2 cellular contexts compared by ENCODE assay signal in the genomic region with DNA sequence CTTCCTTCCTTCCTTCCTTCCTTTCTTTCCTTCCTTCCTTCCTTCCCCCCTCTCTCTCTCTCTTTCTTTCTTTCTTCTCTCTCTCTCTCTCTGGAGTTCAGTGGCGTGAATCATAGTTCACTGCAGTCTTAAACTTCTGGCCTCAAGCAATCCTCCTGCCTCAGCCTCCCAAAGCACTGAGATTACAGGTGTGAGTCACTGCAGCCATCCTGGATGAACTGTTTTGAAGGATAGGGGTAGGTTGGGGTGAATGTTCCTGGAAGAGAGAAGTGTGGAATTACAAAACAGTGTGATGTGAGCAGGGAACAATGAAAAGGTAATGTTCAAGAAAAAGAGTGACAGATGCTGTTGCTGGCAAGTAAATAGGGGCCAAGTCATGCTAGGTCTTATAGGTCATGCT.
TF ChIP-seq lines count a peak whose summit lies in the region.

No MANE protein-coding gene starts in this region.

TF ChIP-seq in HEK293, 187 proteins besides CTCF, POLR2A, EP300 and RAD21:
- peak; percentile 49; the same call in 1 of the 2 replicates for TF ChIP-seq ZNF366 (tag by site-specific recombination; conservative IDR thresholded peaks at IDR 0.05)
- no peak for TF ChIP-seq ZNF623 (tag by site-specific recombination; IDR thresholded peaks at IDR 0.05)
- TF ChIP-seq, protein P1, sequence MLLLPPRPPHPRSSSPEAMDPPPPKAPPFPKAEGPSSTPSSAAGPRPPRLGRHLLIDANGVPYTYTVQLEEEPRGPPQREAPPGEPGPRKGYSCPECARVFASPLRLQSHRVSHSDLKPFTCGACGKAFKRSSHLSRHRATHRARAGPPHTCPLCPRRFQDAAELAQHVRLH (tag by site-specific recombination; IDR thresholded peaks at IDR 0.05): no peak
- no peak for TF ChIP-seq ZNF394 (tag by site-specific recombination; IDR thresholded peaks at IDR 0.05; ENCODE audit: borderline replicate concordance)

TF ChIP-seq in K562, 482 proteins besides CTCF, POLR2A, EP300 and RAD21:
- TF ChIP-seq RBM17 (IDR thresholded peaks at IDR 0.05; ENCODE audit: borderline replicate concordance, low read depth, low read length): no peak
- TF ChIP-seq RFX1 (IDR thresholded peaks at IDR 0.05): no peak
- no peak for TF ChIP-seq OTX1 (CRISPR knock-in tag; IDR thresholded peaks at IDR 0.05)
- TF ChIP-seq, protein P2, sequence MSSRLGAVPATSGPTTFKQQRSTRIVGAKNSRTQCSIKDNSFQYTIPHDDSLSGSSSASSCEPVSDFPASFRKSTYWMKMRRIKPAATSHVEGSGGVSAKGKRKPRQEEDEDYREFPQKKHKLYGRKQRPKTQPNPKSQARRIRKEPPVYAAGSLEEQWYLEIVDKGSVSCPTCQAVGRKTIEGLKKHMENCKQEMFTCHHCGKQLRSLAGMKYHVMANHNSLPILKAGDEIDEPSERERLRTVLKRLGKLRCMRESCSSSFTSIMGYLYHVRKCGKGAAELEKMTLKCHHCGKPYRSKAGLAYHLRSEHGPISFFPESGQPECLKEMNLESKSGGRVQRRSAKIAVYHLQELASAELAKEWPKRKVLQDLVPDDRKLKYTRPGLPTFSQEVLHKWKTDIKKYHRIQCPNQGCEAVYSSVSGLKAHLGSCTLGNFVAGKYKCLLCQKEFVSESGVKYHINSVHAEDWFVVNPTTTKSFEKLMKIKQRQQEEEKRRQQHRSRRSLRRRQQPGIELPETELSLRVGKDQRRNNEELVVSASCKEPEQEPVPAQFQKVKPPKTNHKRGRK (tag; IDR thresholded peaks at IDR 0.05): peak; percentile 23; the same call in 1 of the 2 replicates
